In the genomic region with DNA sequence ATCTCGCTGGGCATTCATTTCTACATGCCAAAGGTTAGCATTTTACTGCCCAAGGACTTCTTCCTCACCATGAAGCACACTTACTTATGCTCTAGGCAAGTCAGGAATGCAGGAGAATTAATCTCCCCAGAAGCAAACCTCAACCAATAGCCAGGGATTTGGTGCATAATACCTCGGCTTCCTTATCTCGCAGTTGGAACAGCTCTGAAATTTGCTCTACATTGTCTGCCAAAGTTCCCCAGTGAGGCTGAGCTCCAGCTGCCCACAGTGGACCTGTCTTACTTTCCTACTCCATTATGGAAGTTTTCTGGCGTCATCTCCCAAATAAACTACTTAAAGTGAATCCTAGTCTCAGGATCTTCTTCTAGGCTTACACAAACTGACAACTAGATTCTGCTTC, we compare ENCODE assay signal across 22 cellular contexts. TPM values are rescaled to one million over a fixed set of nuclear protein-coding genes. Genes with fewer than 3 reads are reported as not detected.
DNase-seq lines count a peak whose midpoint lies in the region; ATAC-seq and TF ChIP-seq lines count a peak whose summit lies in the region.
"Had no signal": no experiment of that assay in that cellular context is flagged by ENCODE, and none has a peak within 500 bp of the region (broad histone marks: within the 10 kb centered on the region; RNA-seq: fewer than 3 reads in every experiment).

No MANE protein-coding gene starts in this region.

- no peak for ATAC-seq in activated CD8-positive, alpha-beta T cell treated with anti-CD3 and anti-CD28 coated beads, Interleukin-2, amount 10 ng/mL, durations not matched to agents 7 days and 5 days
- ATAC-seq in activated T-helper 17 cell treated with anti-CD3 and anti-CD28 coated beads, Interleukin-2, amount 50 U/mL, for 72 hours (replicated peaks) = no peak
- ATAC-seq in GM21515 (IDR thresholded peaks at IDR 0.05; ENCODE audit: unreplicated experiment) = no peak
- ATAC-seq: GM12878, GM23338, HCT116, HepG2 had no signal

- no peaks in the 10 kb centered on the region for H3K9me3 ChIP-seq in MG63
- H3K9me3 ChIP-seq: BE2C had no signal

- CTCF ChIA-PET in activated CD8-positive, alpha-beta T cell treated with anti-CD3 and anti-CD28 coated beads, Interleukin-2, amount 10 ng/mL, durations not matched to agents 7 days and 5 days (lab: Charles Lee) = no interaction called here

- POLR2A ChIA-PET in activated CD8-positive, alpha-beta T cell treated with anti-CD3 and anti-CD28 coated beads, Interleukin-2, amount 10 ng/mL, durations not matched to agents 7 days and 5 days (lab: Charles Lee) = no interaction called here

- DNase-seq in MG63 = peak; percentile 44
- peak; percentile 7 for DNase-seq in OCI-M1 (lab: John Stamatoyannopoulos, UW)
- peak; percentile 63 for DNase-seq in astrocyte of the hippocampus (ENCODE audit: low read depth, low spot score)
- DNase-seq in fibroblast of the aortic adventitia (ENCODE audit: low read depth) = peak; percentile 86
- no peak for DNase-seq in activated CD8-positive, alpha-beta T cell treated with anti-CD3 and anti-CD28 coated beads, Interleukin-2, amount 10 ng/mL, durations not matched to agents 7 days and 5 days
- DNase-seq: BE2C; C1 segment of cervical spinal cord; CD4-positive, CD25-positive, alpha-beta regulatory T cell; CD8-positive, alpha-beta memory T cell; COR-L47; DMS 273 treated with DMSO at 0.1 percent for 48 hours; DMS53; DND-41; EL; HFFc6 had no signal

- no peaks in the 10 kb centered on the region for H3K27me3 ChIP-seq in MG63

- peaks cover 14% of the 10 kb centered on the region for H3K27me3 Mint-ChIP-seq in activated CD8-positive, alpha-beta T cell treated with anti-CD3 and anti-CD28 coated beads, Interleukin-2, amount 10 ng/mL, durations not matched to agents 7 days and 5 days (ENCODE audit: low read depth)
- H3K27me3 Mint-ChIP-seq in activated T-helper 17 cell treated with anti-CD3 and anti-CD28 coated beads, Interleukin-2, amount 50 U/mL, for 72 hours = peaks cover 4% of the 10 kb centered on the region

- no peaks in the 10 kb centered on the region for H3K36me3 Mint-ChIP-seq in activated CD8-positive, alpha-beta T cell treated with anti-CD3 and anti-CD28 coated beads, Interleukin-2, amount 10 ng/mL, durations not matched to agents 7 days and 5 days (ENCODE audit: low read depth)
- H3K36me3 Mint-ChIP-seq in activated T-helper 17 cell treated with anti-CD3 and anti-CD28 coated beads, Interleukin-2, amount 50 U/mL, for 72 hours (ENCODE audit: low read depth) = no peaks in the 10 kb centered on the region
- H3K36me3 Mint-ChIP-seq: CD4-positive, CD25-positive, alpha-beta regulatory T cell; CD8-positive, alpha-beta memory T cell; IgD-negative memory B cell had no signal

- no peaks in the 10 kb centered on the region for H3K36me3 ChIP-seq in MG63
- H3K36me3 ChIP-seq: BE2C had no signal

- no peak overlapping the region for H3K4me3 ChIP-seq in MG63
- H3K4me3 ChIP-seq in fibroblast of the aortic adventitia (ENCODE audit: low read depth, low read length) = no peak overlapping the region
- H3K4me3 ChIP-seq: GM12878, GM23338 had no signal

- H3K4me1 Mint-ChIP-seq in activated CD8-positive, alpha-beta T cell treated with anti-CD3 and anti-CD28 coated beads, Interleukin-2, amount 10 ng/mL, durations not matched to agents 7 days and 5 days (ENCODE audit: low read depth) = peaks cover 9% of the 10 kb centered on the region
- no peaks in the 10 kb centered on the region for H3K4me1 Mint-ChIP-seq in activated T-helper 17 cell treated with anti-CD3 and anti-CD28 coated beads, Interleukin-2, amount 50 U/mL, for 72 hours

- no peak overlapping the region for H3K4me3 Mint-ChIP-seq in activated CD8-positive, alpha-beta T cell treated with anti-CD3 and anti-CD28 coated beads, Interleukin-2, amount 10 ng/mL, durations not matched to agents 7 days and 5 days
- H3K4me3 Mint-ChIP-seq in activated T-helper 17 cell treated with anti-CD3 and anti-CD28 coated beads, Interleukin-2, amount 50 U/mL, for 72 hours = no peak overlapping the region
- H3K4me3 Mint-ChIP-seq: CD4-positive, CD25-positive, alpha-beta regulatory T cell; CD8-positive, alpha-beta memory T cell; GM23338; HFFc6 had no signal

- H3K27ac Mint-ChIP-seq in activated CD8-positive, alpha-beta T cell treated with anti-CD3 and anti-CD28 coated beads, Interleukin-2, amount 10 ng/mL, durations not matched to agents 7 days and 5 days = no peak overlapping the region
- H3K27ac Mint-ChIP-seq in activated T-helper 17 cell treated with anti-CD3 and anti-CD28 coated beads, Interleukin-2, amount 50 U/mL, for 72 hours = no peak overlapping the region
- H3K27ac Mint-ChIP-seq: CD4-positive, CD25-positive, alpha-beta regulatory T cell; CD8-positive, alpha-beta memory T cell; GM23338; HFFc6; IgD-negative memory B cell had no signal

- no peak for TF ChIP-seq CTCF in fibroblast of the aortic adventitia (IDR thresholded peaks at IDR 0.05; ENCODE audit: insufficient read depth, low read length)

- H3K9me3 Mint-ChIP-seq in activated CD8-positive, alpha-beta T cell treated with anti-CD3 and anti-CD28 coated beads, Interleukin-2, amount 10 ng/mL, durations not matched to agents 7 days and 5 days (ENCODE audit: insufficient read depth) = no peaks in the 10 kb centered on the region
- no peaks in the 10 kb centered on the region for H3K9me3 Mint-ChIP-seq in activated T-helper 17 cell treated with anti-CD3 and anti-CD28 coated beads, Interleukin-2, amount 50 U/mL, for 72 hours
- H3K9me3 Mint-ChIP-seq: HFFc6, IgD-negative memory B cell had no signal

RNA-seq across cellular contexts. Expression of a gene that starts 57.6 kb away (rescaled TPM):
- total RNA-seq in MG63 (2014; rRNA removed; shearing (Covaris generic); ENCODE audit: low replicate concordance) = 2.4 and 2.7 TPM in 2 replicates
- 0.63 and 1.8 TPM in 2 replicates for total RNA-seq in fibroblast of the aortic adventitia (ENCODE audit: low replicate concordance)
- not detected for total RNA-seq in activated CD8-positive, alpha-beta T cell treated with anti-CD3 and anti-CD28 coated beads, Interleukin-2, amount 10 ng/mL, durations not matched to agents 7 days and 5 days
- under 1 TPM; 0.30 to 0.69 TPM for total RNA-seq in activated T-helper 17 cell treated with anti-CD3 and anti-CD28 coated beads, Interleukin-2, amount 50 U/mL, for 72 hours
- total RNA-seq: CD4-positive, CD25-positive, alpha-beta regulatory T cell had no signal
